In genomic region chr11:78370406-78371172, GRCh38 we compare ENCODE assay signal across 12 cellular contexts. TPM values are rescaled to one million over a fixed set of nuclear protein-coding genes. Genes with fewer than 3 reads are reported as not detected.
DNase-seq lines count a peak whose midpoint lies in the region; ATAC-seq, FAIRE-seq and TF ChIP-seq lines count a peak whose summit lies in the region.
"Had no signal": no experiment of that assay in that cellular context is flagged by ENCODE, and none has a peak within 500 bp of the region (broad histone marks: within the 10 kb centered on the region; RNA-seq: fewer than 3 reads in every experiment).

No MANE protein-coding gene starts in this region.

- H3K4me3 ChIP-seq in A549 = no peak overlapping the region
- peak overlapping the region in 3 of 59 donors; percentile 9 to 27 (median 12) for H3K4me3 ChIP-seq in dorsolateral prefrontal cortex

- FAIRE-seq in A549 (lab: Jason Lieb, UNC) = no peak
- FAIRE-seq: keratinocyte had no signal

- no peak for TF ChIP-seq RAD21 in A549 (conservative IDR thresholded peaks at IDR 0.05 in 1 of 2, IDR thresholded peaks at IDR 0.05 in 1 of 2)

- no peaks in the 10 kb centered on the region for H3K27me3 ChIP-seq in dorsolateral prefrontal cortex

- H3K27ac ChIP-seq in A549 (no peak overlapping the region), dorsolateral prefrontal cortex (peak overlapping the region in 58 of 59 donors; percentile 20 to 90 (median 73))

- H3K9me3 ChIP-seq in A549 = no peaks in the 10 kb centered on the region

- CTCF ChIA-PET in A549 (lab: Yijun Ruan, JAX) = interaction anchor here (1.6 kb wide), 1 partner anchor 10 kb away, joined by 6 read pairs; no protein-coding TSS in a partner anchor

- TF ChIP-seq POLR2A in A549 (IDR thresholded peaks at IDR 0.05; ENCODE audit: low read length) = no peak

- intact Hi-C loops in dorsolateral prefrontal cortex (cut with DNase I) = loop anchor here in 1 of 2 donors (5.0 kb wide), 1 partner anchor 47 kb away; the partner anchor contains the start of gene GAB2

- 59% methylated on average over 7 of the region's 7 CpGs for WGBS in A549 (ENCODE audit: missing lambda C conversion rate)

- TF ChIP-seq CTCF in A549 (IDR thresholded peaks at IDR 0.05) = no peak
- no peak for TF ChIP-seq CTCF in dorsolateral prefrontal cortex (IDR thresholded peaks at IDR 0.05 in 54 of 56, conservative IDR thresholded peaks at IDR 0.05 in 2 of 56; ENCODE audit: low read depth in 1 of 56, partially characterized antibody in 56 of 56)

- ATAC-seq in A549 = peak; percentile 68 to 78; a peak in 5 of 6 replicates
- ATAC-seq in HG03175 (IDR thresholded peaks at IDR 0.05; ENCODE audit: unreplicated experiment) = no peak
- no peak for ATAC-seq in GM21515 (IDR thresholded peaks at IDR 0.05; ENCODE audit: unreplicated experiment)
- ATAC-seq in GM21360 (IDR thresholded peaks at IDR 0.05; ENCODE audit: unreplicated experiment) = no peak

- no peak overlapping the region for H3K4me2 ChIP-seq in A549

- peaks cover 9% of the 10 kb centered on the region for H3K4me1 ChIP-seq in A549

- POLR2A ChIA-PET in A549 (lab: Yijun Ruan, JAX) = no interaction called here

- no peak for TF ChIP-seq EP300 in A549 (IDR thresholded peaks at IDR 0.05)

- DNase-seq in A549 (ENCODE audit: low read depth in 1 of 2, low spot score in 1 of 2) (no peak), NCI-H2227 (lab: John Stamatoyannopoulos, UW; ENCODE audit: unreplicated experiment) (peak; percentile 48), dorsolateral prefrontal cortex (peak in 1 of 10 donors; percentile 33), medulla oblongata (ENCODE audit: extremely low spot score) (peak; percentile 70), NK-92 (lab: John Stamatoyannopoulos, UW; ENCODE audit: unreplicated experiment) (no peak)
- DNase-seq: activated T-cell treated with anti-CD3 and anti-CD28 coated beads for 4 hours; NCI-H2081; stimulated activated naive CD4-positive, alpha-beta T cell had no signal

TF ChIP-seq in A549, 52 proteins besides CTCF, POLR2A, EP300 and RAD21:
- TF ChIP-seq NPAS2 (CRISPR knock-in tag; IDR thresholded peaks at IDR 0.05; ENCODE audit: borderline replicate concordance) (no peak), CEBPB (IDR thresholded peaks at IDR 0.05) (no peak), POLR2AphosphoS2 (conservative IDR thresholded peaks at IDR 0.05; ENCODE audit: low read length) (no peak), MYC (IDR thresholded peaks at IDR 0.05; ENCODE audit: borderline replicate concordance, low read length) (no peak), FOSB (CRISPR knock-in tag; IDR thresholded peaks at IDR 0.05) (no peak), ZSCAN20 (CRISPR knock-in tag; IDR thresholded peaks at IDR 0.05) (no peak)

RNA-seq across cellular contexts. Expression of gene GAB2, which starts 47.0 kb away (rescaled TPM):
- polyA plus RNA-seq in A549 (2011; rRNA removed) = 4.1 and 4.7 TPM in 2 replicates
- 1.5 and 2.1 TPM in 2 replicates for polyA plus RNA-seq in A549 (2012; cell fraction: cytosol; rRNA removed)
- 3.1 and 4.1 TPM in 2 replicates for polyA plus RNA-seq in A549 (2012; cell fraction: nucleus; rRNA removed)
- 2.4 to 3.1 TPM (median 2.8 TPM) in 3 replicates for polyA plus RNA-seq in A549 (2017; fragmentation: RNase III; extraction: RNeasy Plus Mini Kit Qiagen cat#74134 plus additional on column Dnase treatment)
- 6.7 and 7.3 TPM in 2 replicates for polyA minus RNA-seq in A549 (2011; rRNA and poly(A)+ RNA removed)
- 100 to 1,000 TPM in 37 of 120 experiments, 10 to 100 TPM in 83; 36.8 to 242 (median 84.6) TPM for total RNA-seq in dorsolateral prefrontal cortex

Comparison
In these comparisons a context has a peak if more than half of its experiments do, and no peak if none do; other contexts are left out.
1. ATAC-seq: peak in A549 (2 of 2); none in HG03175 (single experiment), GM21515 (single experiment) and GM21360 (single experiment).
2. DNase-seq: peak in NCI-H2227 (single experiment) and medulla oblongata (single experiment); none in A549 (0 of 2) and NK-92 (single experiment).
3. H3K27ac ChIP-seq: peak in dorsolateral prefrontal cortex (58 of 59); none in A549 (0 of 2).